Comparison of ENCODE assay signal across 1 cellular context in the genomic region with DNA sequence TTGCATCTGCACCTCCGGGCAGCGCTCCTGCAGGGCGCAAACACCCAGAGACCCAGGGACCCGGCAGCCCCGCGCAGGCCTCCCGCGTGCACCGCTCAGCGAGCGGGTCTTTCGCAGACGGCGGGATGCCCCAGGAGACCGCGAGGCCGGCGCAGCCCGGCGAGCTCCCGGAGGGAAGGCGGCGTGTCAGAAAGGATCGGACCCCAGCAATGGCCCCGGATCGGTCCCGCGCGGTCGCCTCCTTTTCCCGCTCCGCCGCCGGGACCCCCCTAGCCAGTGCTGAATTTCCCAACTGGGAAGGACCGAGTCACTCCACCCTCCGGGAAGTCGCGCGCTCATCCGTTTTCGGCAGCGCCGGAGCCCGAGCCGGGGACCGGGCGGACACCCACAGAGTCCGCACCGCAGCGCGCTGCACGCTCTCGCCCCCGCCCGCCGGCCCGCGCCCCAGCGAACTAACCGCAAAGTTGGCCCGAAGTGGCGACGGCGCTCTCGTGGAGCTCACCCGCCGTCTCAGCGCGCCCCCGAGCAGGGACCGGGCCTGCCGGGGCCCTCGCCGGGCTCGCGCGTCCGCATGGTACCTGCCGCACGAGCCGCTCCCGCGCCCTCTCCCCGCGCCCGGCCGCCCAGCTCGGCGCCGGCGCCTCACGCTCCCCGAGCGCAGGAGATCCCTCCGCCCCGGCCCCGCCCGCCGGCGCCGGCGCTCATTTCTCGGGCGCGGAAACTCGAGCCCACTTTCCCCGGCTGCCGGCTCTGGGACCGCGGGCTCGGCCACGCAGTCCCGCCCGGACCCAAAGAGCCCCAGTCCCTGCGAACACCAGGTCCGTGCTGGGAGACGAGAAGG.
TF ChIP-seq lines count a peak whose summit lies in the region.

A gene with protein sequence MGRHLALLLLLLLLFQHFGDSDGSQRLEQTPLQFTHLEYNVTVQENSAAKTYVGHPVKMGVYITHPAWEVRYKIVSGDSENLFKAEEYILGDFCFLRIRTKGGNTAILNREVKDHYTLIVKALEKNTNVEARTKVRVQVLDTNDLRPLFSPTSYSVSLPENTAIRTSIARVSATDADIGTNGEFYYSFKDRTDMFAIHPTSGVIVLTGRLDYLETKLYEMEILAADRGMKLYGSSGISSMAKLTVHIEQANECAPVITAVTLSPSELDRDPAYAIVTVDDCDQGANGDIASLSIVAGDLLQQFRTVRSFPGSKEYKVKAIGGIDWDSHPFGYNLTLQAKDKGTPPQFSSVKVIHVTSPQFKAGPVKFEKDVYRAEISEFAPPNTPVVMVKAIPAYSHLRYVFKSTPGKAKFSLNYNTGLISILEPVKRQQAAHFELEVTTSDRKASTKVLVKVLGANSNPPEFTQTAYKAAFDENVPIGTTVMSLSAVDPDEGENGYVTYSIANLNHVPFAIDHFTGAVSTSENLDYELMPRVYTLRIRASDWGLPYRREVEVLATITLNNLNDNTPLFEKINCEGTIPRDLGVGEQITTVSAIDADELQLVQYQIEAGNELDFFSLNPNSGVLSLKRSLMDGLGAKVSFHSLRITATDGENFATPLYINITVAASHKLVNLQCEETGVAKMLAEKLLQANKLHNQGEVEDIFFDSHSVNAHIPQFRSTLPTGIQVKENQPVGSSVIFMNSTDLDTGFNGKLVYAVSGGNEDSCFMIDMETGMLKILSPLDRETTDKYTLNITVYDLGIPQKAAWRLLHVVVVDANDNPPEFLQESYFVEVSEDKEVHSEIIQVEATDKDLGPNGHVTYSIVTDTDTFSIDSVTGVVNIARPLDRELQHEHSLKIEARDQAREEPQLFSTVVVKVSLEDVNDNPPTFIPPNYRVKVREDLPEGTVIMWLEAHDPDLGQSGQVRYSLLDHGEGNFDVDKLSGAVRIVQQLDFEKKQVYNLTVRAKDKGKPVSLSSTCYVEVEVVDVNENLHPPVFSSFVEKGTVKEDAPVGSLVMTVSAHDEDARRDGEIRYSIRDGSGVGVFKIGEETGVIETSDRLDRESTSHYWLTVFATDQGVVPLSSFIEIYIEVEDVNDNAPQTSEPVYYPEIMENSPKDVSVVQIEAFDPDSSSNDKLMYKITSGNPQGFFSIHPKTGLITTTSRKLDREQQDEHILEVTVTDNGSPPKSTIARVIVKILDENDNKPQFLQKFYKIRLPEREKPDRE (N-terminal part only) (minus strand): TSS at position 650 of the 841 bp plus-strand sequence. CDS start 14,029 bp downstream, outside the sequence.

TF ChIP-seq in WTC11, 78 proteins besides CTCF, POLR2A, EP300 and RAD21 (continued from another document):
- TF ChIP-seq, protein P1, sequence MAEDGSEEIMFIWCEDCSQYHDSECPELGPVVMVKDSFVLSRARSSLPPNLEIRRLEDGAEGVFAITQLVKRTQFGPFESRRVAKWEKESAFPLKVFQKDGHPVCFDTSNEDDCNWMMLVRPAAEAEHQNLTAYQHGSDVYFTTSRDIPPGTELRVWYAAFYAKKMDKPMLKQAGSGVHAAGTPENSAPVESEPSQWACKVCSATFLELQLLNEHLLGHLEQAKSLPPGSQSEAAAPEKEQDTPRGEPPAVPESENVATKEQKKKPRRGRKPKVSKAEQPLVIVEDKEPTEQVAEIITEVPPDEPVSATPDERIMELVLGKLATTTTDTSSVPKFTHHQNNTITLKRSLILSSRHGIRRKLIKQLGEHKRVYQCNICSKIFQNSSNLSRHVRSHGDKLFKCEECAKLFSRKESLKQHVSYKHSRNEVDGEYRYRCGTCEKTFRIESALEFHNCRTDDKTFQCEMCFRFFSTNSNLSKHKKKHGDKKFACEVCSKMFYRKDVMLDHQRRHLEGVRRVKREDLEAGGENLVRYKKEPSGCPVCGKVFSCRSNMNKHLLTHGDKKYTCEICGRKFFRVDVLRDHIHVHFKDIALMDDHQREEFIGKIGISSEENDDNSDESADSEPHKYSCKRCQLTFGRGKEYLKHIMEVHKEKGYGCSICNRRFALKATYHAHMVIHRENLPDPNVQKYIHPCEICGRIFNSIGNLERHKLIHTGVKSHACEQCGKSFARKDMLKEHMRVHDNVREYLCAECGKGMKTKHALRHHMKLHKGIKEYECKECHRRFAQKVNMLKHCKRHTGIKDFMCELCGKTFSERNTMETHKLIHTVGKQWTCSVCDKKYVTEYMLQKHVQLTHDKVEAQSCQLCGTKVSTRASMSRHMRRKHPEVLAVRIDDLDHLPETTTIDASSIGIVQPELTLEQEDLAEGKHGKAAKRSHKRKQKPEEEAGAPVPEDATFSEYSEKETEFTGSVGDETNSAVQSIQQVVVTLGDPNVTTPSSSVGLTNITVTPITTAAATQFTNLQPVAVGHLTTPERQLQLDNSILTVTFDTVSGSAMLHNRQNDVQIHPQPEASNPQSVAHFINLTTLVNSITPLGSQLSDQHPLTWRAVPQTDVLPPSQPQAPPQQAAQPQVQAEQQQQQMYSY (CRISPR knock-in tag; IDR thresholded peaks at IDR 0.05) = 0 out of 2 replicates have a peak, but pooled peaks have one; percentile 28
- TF ChIP-seq ZNF416 (CRISPR knock-in tag; IDR thresholded peaks at IDR 0.05) (no peak), EMX1 (CRISPR knock-in tag; IDR thresholded peaks at IDR 0.05) (0 out of 2 replicates have a peak, but pooled peaks have one; percentile 48), NFATC4 (CRISPR knock-in tag; IDR thresholded peaks at IDR 0.05) (peak; percentile 62; the same call in 1 of the 2 replicates), TP53 (CRISPR knock-in tag; IDR thresholded peaks at IDR 0.05) (no peak), ZNF232 (CRISPR knock-in tag; IDR thresholded peaks at IDR 0.05) (no peak), ZNF671 (CRISPR knock-in tag; IDR thresholded peaks at IDR 0.05) (no peak), CBFB (CRISPR knock-in tag; IDR thresholded peaks at IDR 0.05; ENCODE audit: low read depth) (0 out of 2 replicates have a peak, but pooled peaks have one; percentile 44), KAT7 (CRISPR knock-in tag; IDR thresholded peaks at IDR 0.05; ENCODE audit: borderline replicate concordance) (peak; percentile 74; the same call in 1 of the 2 replicates), RELA (CRISPR knock-in tag; IDR thresholded peaks at IDR 0.05; ENCODE audit: borderline replicate concordance) (peak; percentile 18; the same call in 1 of the 2 replicates), ZNF219 (CRISPR knock-in tag; IDR thresholded peaks at IDR 0.05; ENCODE audit: borderline replicate concordance) (no peak)
- TF ChIP-seq, protein P2, sequence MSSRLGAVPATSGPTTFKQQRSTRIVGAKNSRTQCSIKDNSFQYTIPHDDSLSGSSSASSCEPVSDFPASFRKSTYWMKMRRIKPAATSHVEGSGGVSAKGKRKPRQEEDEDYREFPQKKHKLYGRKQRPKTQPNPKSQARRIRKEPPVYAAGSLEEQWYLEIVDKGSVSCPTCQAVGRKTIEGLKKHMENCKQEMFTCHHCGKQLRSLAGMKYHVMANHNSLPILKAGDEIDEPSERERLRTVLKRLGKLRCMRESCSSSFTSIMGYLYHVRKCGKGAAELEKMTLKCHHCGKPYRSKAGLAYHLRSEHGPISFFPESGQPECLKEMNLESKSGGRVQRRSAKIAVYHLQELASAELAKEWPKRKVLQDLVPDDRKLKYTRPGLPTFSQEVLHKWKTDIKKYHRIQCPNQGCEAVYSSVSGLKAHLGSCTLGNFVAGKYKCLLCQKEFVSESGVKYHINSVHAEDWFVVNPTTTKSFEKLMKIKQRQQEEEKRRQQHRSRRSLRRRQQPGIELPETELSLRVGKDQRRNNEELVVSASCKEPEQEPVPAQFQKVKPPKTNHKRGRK (CRISPR knock-in tag; IDR thresholded peaks at IDR 0.05; ENCODE audit: borderline replicate concordance) = no peak
